Comparison of ENCODE assay signal across 12 cellular contexts in the genomic region with DNA sequence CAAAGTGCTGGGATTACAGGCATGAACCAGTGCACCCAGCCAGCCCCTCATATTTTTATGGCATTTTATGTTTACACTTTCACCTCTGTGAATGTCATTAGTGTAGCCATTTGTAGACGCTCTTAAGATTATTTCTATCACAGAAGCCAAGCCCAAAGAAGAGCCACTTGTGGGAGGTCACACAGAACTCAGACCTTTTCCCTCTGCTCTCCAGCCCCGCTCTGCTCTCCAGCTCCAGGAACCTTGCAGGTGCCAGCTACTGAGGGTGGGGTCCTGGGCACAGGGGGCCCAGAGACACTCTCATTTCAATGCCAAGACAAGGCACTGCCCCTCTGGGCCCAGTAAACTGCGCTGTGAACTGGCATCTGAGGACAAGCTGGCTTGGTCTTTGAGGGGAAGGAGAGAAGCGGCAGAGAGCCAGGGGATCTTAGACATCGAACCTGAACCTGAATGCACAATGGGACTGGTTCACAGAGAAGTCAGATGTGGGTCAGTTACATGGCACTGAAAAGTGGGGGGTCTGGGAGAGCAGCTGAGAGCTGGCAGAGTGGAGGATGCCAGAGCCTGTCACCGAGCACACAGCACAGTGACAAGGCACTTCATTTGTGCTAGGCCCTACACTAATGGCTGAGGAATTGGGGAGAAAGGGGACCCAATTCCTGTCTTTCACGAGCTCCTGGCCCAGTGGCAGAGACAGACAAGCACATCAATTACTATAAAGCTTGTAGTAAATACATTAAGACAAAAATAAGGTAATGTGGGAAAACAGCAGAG. TPM values are rescaled to one million over a fixed set of nuclear protein-coding genes. Genes with fewer than 3 reads are reported as not detected.
DNase-seq lines count a peak whose midpoint lies in the region; ATAC-seq and TF ChIP-seq lines count a peak whose summit lies in the region.
"Had no signal": no experiment of that assay in that cellular context is flagged by ENCODE, and none has a peak within 500 bp of the region (broad histone marks: within the 10 kb centered on the region; RNA-seq: fewer than 3 reads in every experiment).

No MANE protein-coding gene starts in this region.

- peaks cover 10 to 82% (median 71%) of the 10 kb centered on the region in 4 donors for H3K4me1 Mint-ChIP-seq in CD4-positive, CD25-positive, alpha-beta regulatory T cell

- peak overlapping the region; percentile 90 to 94 (median 92) for H3K27ac Mint-ChIP-seq in CD4-positive, CD25-positive, alpha-beta regulatory T cell

- no peaks in the 10 kb centered on the region for H4K20me1 ChIP-seq in Karpas-422 (ENCODE audit: insufficient read depth, low read depth, low read length)
- peaks cover 70% of the 10 kb centered on the region for H4K20me1 ChIP-seq in osteoblast (ENCODE audit: insufficient read depth, low read length)

- no peaks in the 10 kb centered on the region for H3K9me2 ChIP-seq in Karpas-422 (replicated peaks; ENCODE audit: insufficient read depth, low read length)

- peaks cover 55% of the 10 kb centered on the region for H3K36me3 Mint-ChIP-seq in CD4-positive, CD25-positive, alpha-beta regulatory T cell

- H3K4me3 Mint-ChIP-seq in CD4-positive, CD25-positive, alpha-beta regulatory T cell: peak overlapping the region; percentile 76 to 92 (median 83)

- POLR2A ChIA-PET in GM10248 (lab: Yijun Ruan, JAX): interaction anchor here (0.9 to 2.0 kb wide), 6 partner anchors 10 to 74 kb away, joined by 3 to 13 read pairs (median 4); no protein-coding TSS in a partner anchor

- H3K27me3 Mint-ChIP-seq in CD4-positive, CD25-positive, alpha-beta regulatory T cell: no peaks in the 10 kb centered on the region

- peak overlapping the region; percentile 65 for H3K27ac ChIP-seq in CD4-positive, CD25-positive, alpha-beta regulatory T cell (ENCODE audit: insufficient read depth, low read length, poor library complexity, severe bottlenecking)
- H3K27ac ChIP-seq in Karpas-422 (ENCODE audit: low read length) (peak overlapping the region; percentile 89), osteoblast (ENCODE audit: low read depth, low read length) (peak overlapping the region; percentile 3)
- peak overlapping the region; percentile 71 for H3K27ac ChIP-seq in effector memory CD4-positive, alpha-beta T cell (ENCODE audit: insufficient read depth, low read length, poor library complexity, severe bottlenecking)
- H3K27ac ChIP-seq: pancreas, RWPE1 had no signal

- H3K4me1 ChIP-seq in CD4-positive, CD25-positive, alpha-beta regulatory T cell (ENCODE audit: control insufficient read depth, insufficient read depth, low read length, poor library complexity, severe bottlenecking): peaks cover 85% of the 10 kb centered on the region
- peaks cover 84% of the 10 kb centered on the region for H3K4me1 ChIP-seq in Karpas-422 (ENCODE audit: low read length)
- H3K4me1 ChIP-seq in effector memory CD4-positive, alpha-beta T cell (ENCODE audit: control insufficient read depth, insufficient read depth, low read length, poor library complexity, severe bottlenecking): peaks cover 81% of the 10 kb centered on the region
- peaks cover 6% of the 10 kb centered on the region for H3K4me1 ChIP-seq in osteoblast (ENCODE audit: insufficient read depth, low read length)
- H3K4me1 ChIP-seq: pancreas had no signal

- ATAC-seq in CD4-positive, CD25-positive, alpha-beta regulatory T cell (ENCODE audit: low read depth in 2 of 2): no peak
- ATAC-seq in HG02798 (IDR thresholded peaks at IDR 0.05; ENCODE audit: poor library complexity, unreplicated experiment): no peak

- no peaks in the 10 kb centered on the region for H3K9me3 ChIP-seq in CD4-positive, CD25-positive, alpha-beta regulatory T cell (ENCODE audit: control insufficient read depth in 2 of 2, low read length in 2 of 2)
- H3K9me3 ChIP-seq in Karpas-422 (ENCODE audit: low read length): no peaks in the 10 kb centered on the region
- H3K9me3 ChIP-seq in effector memory CD4-positive, alpha-beta T cell (ENCODE audit: control insufficient read depth, low read length): no peaks in the 10 kb centered on the region
- no peaks in the 10 kb centered on the region for H3K9me3 ChIP-seq in osteoblast (ENCODE audit: low read depth, low read length)
- H3K9me3 ChIP-seq: pancreas had no signal

- peak overlapping the region; percentile 64; the same call in 1 of the 2 replicates for H3K9ac ChIP-seq in Karpas-422 (ENCODE audit: low read length)

- peak overlapping the region; percentile 70 for H3K4me3 ChIP-seq in CD4-positive, CD25-positive, alpha-beta regulatory T cell (ENCODE audit: low read depth, low read length)
- H3K4me3 ChIP-seq in Karpas-422 (ENCODE audit: low read length) (peak overlapping the region; percentile 45; the same call in 1 of the 2 replicates), osteoblast (ENCODE audit: insufficient read depth, low read length) (no peak overlapping the region)
- peak overlapping the region; percentile 22 for H3K4me3 ChIP-seq in effector memory CD4-positive, alpha-beta T cell (ENCODE audit: insufficient read depth, low read depth, low read length, poor library complexity, severe bottlenecking)
- H3K4me3 ChIP-seq: pancreas had no signal

- no peaks in the 10 kb centered on the region for H3K27me3 ChIP-seq in CD4-positive, CD25-positive, alpha-beta regulatory T cell (ENCODE audit: control insufficient read depth, insufficient read depth, low read length)
- H3K27me3 ChIP-seq in Karpas-422 (ENCODE audit: low read length) (no peaks in the 10 kb centered on the region), osteoblast (ENCODE audit: insufficient read depth, low read length) (no peaks in the 10 kb centered on the region)
- H3K27me3 ChIP-seq in effector memory CD4-positive, alpha-beta T cell (replicated peaks; ENCODE audit: control insufficient read depth, insufficient read depth, low read length, poor library complexity, severe bottlenecking): no peaks in the 10 kb centered on the region
- H3K27me3 ChIP-seq: pancreas had no signal

- H3K4me2 ChIP-seq in Karpas-422 (ENCODE audit: low read depth, low read length, poor library complexity, severe bottlenecking): peak overlapping the region; percentile 67
- no peak overlapping the region for H3K4me2 ChIP-seq in osteoblast (ENCODE audit: insufficient read depth, low read length)

- no peaks in the 10 kb centered on the region for H3K9me3 Mint-ChIP-seq in CD4-positive, CD25-positive, alpha-beta regulatory T cell

- H2AFZ ChIP-seq in Karpas-422 (ENCODE audit: low read length): no peak overlapping the region
- no peak overlapping the region for H2AFZ ChIP-seq in osteoblast (ENCODE audit: low read length)

- CTCF ChIA-PET in GM10248 (lab: Yijun Ruan, JAX): interaction anchor here (0.9 to 13.7 kb wide), 12 partner anchors 9 to 175 kb away, joined by 3 to 221 read pairs (median 6); no protein-coding TSS in a partner anchor

- peaks cover 78% of the 10 kb centered on the region for H3K36me3 ChIP-seq in CD4-positive, CD25-positive, alpha-beta regulatory T cell (ENCODE audit: control insufficient read depth, insufficient read depth, low read length)
- H3K36me3 ChIP-seq in Karpas-422 (ENCODE audit: insufficient read depth, low read length): peaks cover 22% of the 10 kb centered on the region; the same call in 1 of the 2 replicates
- peaks cover 54% of the 10 kb centered on the region for H3K36me3 ChIP-seq in effector memory CD4-positive, alpha-beta T cell (ENCODE audit: control insufficient read depth, insufficient read depth, low read length)
- H3K36me3 ChIP-seq in osteoblast (ENCODE audit: insufficient read depth, low read length): peaks cover 84% of the 10 kb centered on the region

- H3K79me2 ChIP-seq in Karpas-422 (ENCODE audit: low read length) (peaks cover 53% of the 10 kb centered on the region), osteoblast (ENCODE audit: insufficient read depth, low read length) (peaks cover 74% of the 10 kb centered on the region)

- TF ChIP-seq CTCF in osteoblast (IDR thresholded peaks at IDR 0.05; ENCODE audit: extremely low read depth, low read depth, low read length) (no peak), GM10248 (IDR thresholded peaks at IDR 0.05; ENCODE audit: control extremely low read depth, extremely low read depth, low read depth, missing control alignments) (no peak)

- no peak for DNase-seq in CD4-positive, CD25-positive, alpha-beta regulatory T cell
- DNase-seq in Karpas-422 (no peak), osteoblast (ENCODE audit: insufficient read length, low spot score, missing footprints) (no peak), GM10248 (ENCODE audit: extremely low spot score) (no peak), NCI-H1436 (lab: John Stamatoyannopoulos, UW) (no peak)
- no peak for DNase-seq in effector memory CD4-positive, alpha-beta T cell
- DNase-seq in NK-92 treated with Interleukin-12 subunit alpha and Interleukin-12 subunit beta, amount 100 ng/mL, for 24 hours (lab: John Stamatoyannopoulos, UW): no peak
- DNase-seq: DMS 273 treated with DMSO at 0.1 percent for 48 hours, NCI-H2029 treated with DMSO at 0.1 percent for 48 hours, pancreas had no signal

RNA-seq across cellular contexts. Expression of gene ANXA6, which starts 16.7 kb away (rescaled TPM):
- total RNA-seq in CD4-positive, CD25-positive, alpha-beta regulatory T cell: 364 TPM
- 100 to 1,000 TPM; 171 to 329 (median 244) TPM for polyA plus RNA-seq in CD4-positive, CD25-positive, alpha-beta regulatory T cell
- total RNA-seq in Karpas-422 (2014; rRNA removed; shearing (Covaris generic); ENCODE audit: low replicate concordance): 277 and 387 TPM in 2 replicates
- 343 and 353 TPM in 2 replicates for total RNA-seq in osteoblast

Comparison
In these comparisons a context has a peak if more than half of its experiments do, and no peak if none do; other contexts are left out.
1. H3K27ac ChIP-seq: peak in every context shown above with its lines; median percentile 89 in Karpas-422; 71 in effector memory CD4-positive, alpha-beta T cell; 65 in CD4-positive, CD25-positive, alpha-beta regulatory T cell; 3 in osteoblast.